10 cellular contexts compared by ENCODE assay signal in genomic region chr9:24587883-24588282, GRCh38. TPM values are rescaled to one million over a fixed set of nuclear protein-coding genes. Genes with fewer than 3 reads are reported as not detected.
"Had no signal": no experiment of that assay in that cellular context is flagged by ENCODE, and none has a peak within 500 bp of the region (broad histone marks: within the 10 kb centered on the region; RNA-seq: fewer than 3 reads in every experiment).

No MANE protein-coding gene starts in this region.

- H3K4me2 ChIP-seq: KMS-11 had no signal

- DNase-seq: Karpas-422, KBM-7, KG1 had no signal

- ATAC-seq: K562 had no signal

- H3K27ac ChIP-seq: HL-60, KMS-11 had no signal

- FAIRE-seq: HTR-8/SVneo, K562 had no signal

- H3K4me3 ChIP-seq: K562 had no signal

- H3K9ac ChIP-seq: KMS-11 had no signal

RNA-seq across cellular contexts. Expression of gene IZUMO3, which starts 42.2 kb away (rescaled TPM):
- total RNA-seq: HT-29, HT1080, K562 had no signal
- polyA plus RNA-seq: IgD-negative memory B cell, K562 had no signal
